ENCODE assay signal across 8 cellular contexts in the genomic region with DNA sequence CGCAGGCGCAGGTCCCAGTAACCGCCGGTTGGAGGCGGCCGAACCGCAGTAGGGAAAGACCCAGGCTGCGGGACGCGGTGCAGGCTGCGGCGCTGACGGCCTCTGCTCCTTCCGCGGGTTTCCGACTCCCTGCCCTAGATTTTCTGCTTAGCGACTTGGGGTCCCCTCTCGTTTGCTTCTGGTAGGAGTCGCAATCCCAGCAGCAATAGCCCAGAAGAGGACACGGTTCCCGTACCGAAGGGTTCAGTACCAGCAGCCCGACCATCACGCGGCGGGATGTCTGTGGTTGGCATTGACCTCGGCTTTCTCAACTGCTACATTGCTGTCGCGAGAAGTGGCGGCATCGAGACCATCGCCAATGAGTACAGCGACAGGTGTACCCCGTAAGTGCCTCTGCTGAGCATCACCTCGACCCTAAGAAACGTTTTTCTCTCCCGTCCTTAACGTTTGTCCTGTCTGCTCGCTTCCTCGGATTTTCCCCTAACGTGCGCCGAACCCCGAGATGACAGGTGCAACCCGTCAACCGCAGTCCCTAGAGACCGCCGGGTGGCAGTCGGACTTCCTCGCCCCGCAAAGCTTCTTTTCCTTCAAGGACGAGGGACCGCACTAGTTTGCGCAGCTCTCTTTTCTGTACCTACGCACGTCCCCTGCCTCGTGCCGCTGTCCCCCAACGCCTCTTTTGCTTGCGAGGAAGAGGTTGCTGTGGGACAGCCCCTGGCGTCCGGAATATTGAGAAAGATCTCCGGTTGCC. TPM values are rescaled to one million over a fixed set of nuclear protein-coding genes. Genes with fewer than 3 reads are reported as not detected.
DNase-seq lines count a peak whose midpoint lies in the region; ATAC-seq lines count a peak whose summit lies in the region.

TSS of gene HSPA4L (plus strand) at position 48 of the 751 bp plus-strand sequence. CDS start at position 277, 229 bp downstream.

- intact Hi-C loops in left cardiac atrium (cut with DNase I) = no loop called here
- intact Hi-C loops in posterior vena cava (cut with DNase I) = no loop called here

- peaks cover 8 to 25% (median 13%) of the 10 kb centered on the region in 3 donors for H3K4me1 Mint-ChIP-seq in IgD-negative memory B cell

- peak within 1 kb of the TSS; percentile 12 for H3K27ac ChIP-seq in adipose tissue (ENCODE audit: low read depth, low read length)

- H3K27ac Mint-ChIP-seq in IgD-negative memory B cell = peak within 1 kb of the TSS in 2 of 3 donors; percentile 71 to 88

- ATAC-seq in GM21723 (IDR thresholded peaks at IDR 0.05; ENCODE audit: unreplicated experiment) (peak; percentile 46), left cardiac atrium (peak; percentile 45 to 59)

- H3K27me3 Mint-ChIP-seq in IgD-negative memory B cell = peaks cover 51% of the 10 kb centered on the region

- H3K36me3 Mint-ChIP-seq in IgD-negative memory B cell = no peaks in the 10 kb centered on the region

- DNase-seq in GM04504 (ENCODE audit: low read depth) (peak; percentile 2), SHP77 treated with DMSO at 0.1 percent for 48 hours (lab: John Stamatoyannopoulos, UW) (peak; percentile 59), left cardiac atrium (peak; percentile 69), posterior vena cava (ENCODE audit: low spot score) (peak; percentile 88), T-helper 9 cell (no peak)

- peak within 1 kb of the TSS; percentile 85 to 96 (median 92) for H3K4me3 Mint-ChIP-seq in IgD-negative memory B cell

- WGBS in adipose tissue, 3 donors = 0 to 1% (median 1%) methylated on average over 63 of the region's 63 CpGs

- no peaks in the 10 kb centered on the region for H3K9me3 Mint-ChIP-seq in IgD-negative memory B cell

RNA-seq across cellular contexts. Expression of gene HSPA4L, which starts in this region (rescaled TPM):
- not detected for polyA plus RNA-seq in IgD-negative memory B cell
- polyA plus RNA-seq in adipose tissue = under 1 TPM; 0.45 to 0.85 (median 0.77) TPM
- 1 to 10 TPM; 9.3 to 9.5 TPM for total RNA-seq in left cardiac atrium
- total RNA-seq in posterior vena cava = 1 to 10 TPM; 7.7 to 9.9 TPM
